ENCODE assay signal across 8 cellular contexts in the genomic region with DNA sequence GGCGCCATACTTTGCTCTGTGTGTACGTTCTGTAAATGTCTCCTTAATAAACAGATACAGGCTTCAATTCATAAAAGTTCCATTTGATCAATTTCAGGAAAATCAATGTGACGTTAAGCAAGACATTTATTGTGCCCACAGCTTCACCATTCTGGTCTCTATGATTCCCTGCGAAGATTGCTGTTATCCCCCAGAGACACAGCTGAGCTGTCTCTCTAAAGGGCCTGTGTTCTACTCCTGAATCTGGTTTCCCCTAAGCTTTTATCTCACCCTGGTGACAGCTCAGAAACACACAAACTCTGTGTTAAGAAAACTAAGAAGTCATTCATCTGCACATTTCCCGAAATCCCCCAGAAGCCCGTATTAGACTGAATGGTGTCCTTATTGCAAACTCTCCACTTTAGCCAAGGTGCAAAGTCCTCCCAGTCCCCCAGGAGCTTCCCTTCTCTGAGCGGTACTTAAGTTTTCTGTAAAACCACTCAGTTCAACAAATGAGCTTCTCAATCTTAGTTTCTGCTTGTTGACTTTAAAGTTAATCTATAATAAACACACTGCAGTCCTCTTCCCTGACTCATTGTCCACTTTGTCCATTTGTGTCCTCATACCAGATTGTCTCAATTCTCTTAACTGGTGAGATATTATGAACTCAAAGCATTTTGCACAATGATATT. TPM values are rescaled to one million over a fixed set of nuclear protein-coding genes. Genes with fewer than 3 reads are reported as not detected.
DNase-seq lines count a peak whose midpoint lies in the region; ATAC-seq and TF ChIP-seq lines count a peak whose summit lies in the region.

No MANE protein-coding gene starts in this region.

- no peaks in the 10 kb centered on the region for H3K9me2 ChIP-seq in DOHH2 (replicated peaks; ENCODE audit: control insufficient read depth, low read length)
- no peaks in the 10 kb centered on the region for H3K9me2 ChIP-seq in Loucy (replicated peaks; ENCODE audit: low read depth, low read length)

- H3K4me3 ChIP-seq in DOHH2 (ENCODE audit: low read length) (peak overlapping the region; percentile 90), Loucy (ENCODE audit: low read length, poor library complexity, severe bottlenecking) (peak overlapping the region; percentile 83)

- H3K4me1 Mint-ChIP-seq in chondrocyte (ENCODE audit: low read depth) = peaks cover 34% of the 10 kb centered on the region
- H3K4me1 Mint-ChIP-seq in neural crest cell = peaks cover 37% of the 10 kb centered on the region

- H2AFZ ChIP-seq in Loucy (ENCODE audit: low read length) = no peak overlapping the region

- peak overlapping the region; percentile 97 for H3K4me3 Mint-ChIP-seq in chondrocyte (ENCODE audit: unreplicated experiment)
- H3K4me3 Mint-ChIP-seq in neural crest cell = peak overlapping the region; percentile 99

- H3K4me2 ChIP-seq in DOHH2 (ENCODE audit: low read length) (peak overlapping the region; percentile 72), Loucy (ENCODE audit: low read depth, low read length, poor library complexity, severe bottlenecking) (peak overlapping the region; percentile 57)

- H3K9ac ChIP-seq in Loucy (ENCODE audit: low read depth, low read length, poor library complexity, severe bottlenecking) = peak overlapping the region; percentile 89

- peak overlapping the region; percentile 54 for H3K27ac ChIP-seq in DOHH2 (ENCODE audit: low read depth, low read length)

- DNase-seq in chondrocyte (ENCODE audit: low spot score) (no peak), neural crest cell (ENCODE audit: low read depth, low spot score) (peak; percentile 5), H4 (ENCODE audit: low spot score) (no peak)

- no peaks in the 10 kb centered on the region for H3K27me3 ChIP-seq in DOHH2 (ENCODE audit: control insufficient read depth, low read length)
- no peaks in the 10 kb centered on the region for H3K27me3 ChIP-seq in Loucy (ENCODE audit: insufficient read depth, low read length, poor library complexity, severe bottlenecking)

- no peaks in the 10 kb centered on the region for H3K27me3 Mint-ChIP-seq in chondrocyte (ENCODE audit: low read depth)
- no peaks in the 10 kb centered on the region for H3K27me3 Mint-ChIP-seq in neural crest cell (ENCODE audit: low read depth)

- H3K4me1 ChIP-seq in DOHH2 (ENCODE audit: control insufficient read depth, low read length) (peaks cover 23% of the 10 kb centered on the region), Loucy (ENCODE audit: insufficient read depth, low read length, poor library complexity, severe bottlenecking) (no peaks in the 10 kb centered on the region)

- no peak for ATAC-seq in GM21717 (IDR thresholded peaks at IDR 0.05; ENCODE audit: unreplicated experiment)
- no peak for ATAC-seq in esophagus mucosa
- no peak for ATAC-seq in GM19397 (IDR thresholded peaks at IDR 0.05; ENCODE audit: unreplicated experiment)

- no peaks in the 10 kb centered on the region for H3K9me3 Mint-ChIP-seq in chondrocyte (ENCODE audit: low read depth)
- H3K9me3 Mint-ChIP-seq in neural crest cell = no peaks in the 10 kb centered on the region

- no peaks in the 10 kb centered on the region for H3K9me3 ChIP-seq in DOHH2 (ENCODE audit: control insufficient read depth, insufficient read depth, low read length)
- H3K9me3 ChIP-seq in Loucy (ENCODE audit: insufficient read depth, low read depth, low read length) = no peaks in the 10 kb centered on the region

- H3K36me3 ChIP-seq in DOHH2 (ENCODE audit: control insufficient read depth, low read length) = peaks cover 51% of the 10 kb centered on the region
- peaks cover 18% of the 10 kb centered on the region; the same call in 1 of the 2 replicates for H3K36me3 ChIP-seq in Loucy (ENCODE audit: insufficient read depth, low read length)

- TF ChIP-seq CTCF in DOHH2 (IDR thresholded peaks at IDR 0.05; ENCODE audit: low read depth, low read length, poor library complexity, severe bottlenecking) (no peak), Loucy (conservative IDR thresholded peaks at IDR 0.05; ENCODE audit: low read length) (no peak), chondrocyte (IDR thresholded peaks at IDR 0.05) (no peak), neural crest cell (conservative IDR thresholded peaks at IDR 0.05) (no peak)

- H3F3A ChIP-seq in DOHH2 (ENCODE audit: control insufficient read depth, insufficient read depth) = peaks cover 35% of the 10 kb centered on the region
- H3F3A ChIP-seq in Loucy (ENCODE audit: low read depth) = no peaks in the 10 kb centered on the region

- H3K27ac Mint-ChIP-seq in chondrocyte (ENCODE audit: unreplicated experiment) (peak overlapping the region; percentile 97), neural crest cell (ENCODE audit: unreplicated experiment) (peak overlapping the region; percentile 64)

- H4K20me1 ChIP-seq in DOHH2 (ENCODE audit: control insufficient read depth, insufficient read depth, low read depth, low read length) (no peaks in the 10 kb centered on the region), Loucy (ENCODE audit: insufficient read depth, low read length, poor library complexity, severe bottlenecking) (no peaks in the 10 kb centered on the region)

- peaks cover 42% of the 10 kb centered on the region for H3K79me2 ChIP-seq in DOHH2 (ENCODE audit: control insufficient read depth, low read length)
- peaks cover 22% of the 10 kb centered on the region for H3K79me2 ChIP-seq in Loucy (ENCODE audit: insufficient read depth, low read length)

- H3K36me3 Mint-ChIP-seq in chondrocyte (ENCODE audit: low read depth) (peaks cover 11% of the 10 kb centered on the region), neural crest cell (ENCODE audit: low read depth) (no peaks in the 10 kb centered on the region)

RNA-seq across cellular contexts. Expression of gene C5orf15, which starts 1.4 kb away (rescaled TPM):
- total RNA-seq in chondrocyte (41.7 to 63.7 TPM (median 44.4 TPM) in 3 replicates), neural crest cell (38.4 and 39.4 TPM in 2 replicates), esophagus mucosa (14.3 TPM)
- total RNA-seq in H4 (2014; rRNA removed; shearing (Covaris generic)) = 141 and 166 TPM in 2 replicates

RNA-seq across cellular contexts. Expression of gene VDAC1, which starts 35.0 kb away (rescaled TPM):
- total RNA-seq in chondrocyte = 138 to 173 TPM (median 143 TPM) in 3 replicates
- total RNA-seq in neural crest cell = 218 and 234 TPM in 2 replicates
- 154 TPM for total RNA-seq in esophagus mucosa
- total RNA-seq in H4 (2014; rRNA removed; shearing (Covaris generic)) = 732 and 750 TPM in 2 replicates
